In the genomic region with DNA sequence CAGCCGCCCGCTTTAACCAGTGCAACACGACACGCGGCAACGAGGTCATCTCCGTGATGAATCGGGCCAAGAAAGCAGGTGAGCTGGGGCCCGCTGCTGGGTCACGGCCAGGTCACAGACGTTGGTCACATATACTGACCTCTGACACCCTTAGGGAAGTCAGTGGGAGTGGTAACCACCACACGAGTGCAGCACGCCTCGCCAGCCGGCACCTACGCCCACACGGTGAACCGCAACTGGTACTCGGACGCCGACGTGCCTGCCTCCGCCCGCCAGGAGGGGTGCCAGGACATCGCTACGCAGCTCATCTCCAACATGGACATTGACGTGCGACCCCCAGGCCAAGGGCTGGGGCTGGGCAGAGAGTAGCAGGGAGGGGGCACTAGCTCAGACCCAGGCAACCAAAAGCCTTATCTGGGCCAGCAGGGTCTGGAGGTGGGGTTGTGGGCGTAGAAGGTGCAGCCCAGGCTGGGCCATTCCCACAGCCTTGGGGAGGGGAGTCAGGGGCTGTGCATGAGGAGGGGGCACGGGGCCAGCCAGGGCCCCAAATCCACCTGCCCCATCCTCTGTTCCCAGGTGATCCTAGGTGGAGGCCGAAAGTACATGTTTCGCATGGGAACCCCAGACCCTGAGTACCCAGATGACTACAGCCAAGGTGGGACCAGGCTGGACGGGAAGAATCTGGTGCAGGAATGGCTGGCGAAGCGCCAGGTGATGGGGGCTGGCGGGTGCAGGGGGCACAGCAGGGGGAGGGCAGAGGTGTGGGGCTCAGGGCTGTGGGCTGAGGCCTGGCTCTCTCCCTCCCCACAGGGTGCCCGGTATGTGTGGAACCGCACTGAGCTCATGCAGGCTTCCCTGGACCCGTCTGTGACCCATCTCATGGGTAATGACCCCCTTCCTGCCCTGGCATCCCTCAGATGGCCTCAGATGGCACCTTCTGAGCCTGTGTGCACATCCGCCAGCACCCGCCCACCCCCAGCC, we compare ENCODE assay signal across 19 cellular contexts. TPM values are rescaled to one million over a fixed set of nuclear protein-coding genes. Genes with fewer than 3 reads are reported as not detected.
"Had no signal": no experiment of that assay in that cellular context is flagged by ENCODE, and none has a peak within 500 bp of the region (broad histone marks: within the 10 kb centered on the region; RNA-seq: fewer than 3 reads in every experiment).

No MANE protein-coding gene starts in this region.

RNA-seq across cellular contexts. Expression of a gene that starts 1.3 kb away (rescaled TPM):
- total RNA-seq: kidney; liver; lung microvascular endothelial cell; mucosa of gallbladder; naive thymus-derived CD8-positive, alpha-beta T cell; neural crest cell; occipital lobe; osteocyte; progenitor cell of endocrine pancreas; pulmonary artery endothelial cell; renal cortical epithelial cell; right atrium auricular region; right lobe of liver; spleen; subcutaneous adipose tissue; temporal lobe; tibial nerve; urinary bladder; vagina had no signal

RNA-seq across cellular contexts. Expression of a gene that starts 26.7 kb away (rescaled TPM):
- total RNA-seq: kidney; liver; lung microvascular endothelial cell; mucosa of gallbladder; naive thymus-derived CD8-positive, alpha-beta T cell; neural crest cell; occipital lobe; osteocyte; progenitor cell of endocrine pancreas; pulmonary artery endothelial cell; renal cortical epithelial cell; right atrium auricular region; right lobe of liver; spleen; subcutaneous adipose tissue; temporal lobe; tibial nerve; urinary bladder; vagina had no signal
